ENCODE assay signal across 7 cellular contexts in the genomic region with DNA sequence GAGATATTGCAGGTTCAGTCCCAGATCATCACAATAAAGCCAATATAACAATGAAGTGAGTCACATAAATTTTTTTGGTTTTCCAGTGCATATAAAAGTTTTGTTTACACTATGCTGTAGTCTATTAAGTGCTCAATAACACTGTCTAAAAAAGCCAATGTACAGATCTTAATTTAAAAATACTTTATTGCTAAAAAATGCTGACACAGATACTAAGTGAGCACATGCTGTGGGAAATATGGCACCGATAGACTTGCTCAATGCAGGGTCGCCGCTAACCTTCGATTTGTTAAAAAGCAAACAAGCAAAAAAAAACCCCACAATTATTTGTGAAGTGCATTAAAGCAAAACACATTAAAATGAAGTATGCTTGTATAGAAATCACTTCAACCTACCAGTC.
"Had no signal": no experiment of that assay in that cellular context is flagged by ENCODE, and none has a peak within 500 bp of the region (broad histone marks: within the 10 kb centered on the region; RNA-seq: fewer than 3 reads in every experiment).

No MANE protein-coding gene starts in this region.

- H3K4me2 ChIP-seq: GM23338 had no signal

- DNase-seq: H9, HCEC 1CT, KG1 had no signal

- ATAC-seq: GM23338 had no signal

- H3K4me3 ChIP-seq: GM23338 had no signal

- FAIRE-seq: H1, H54 had no signal

- H2AFZ ChIP-seq: GM23338 had no signal

- H3K27ac ChIP-seq: HL-60 had no signal
